In genomic region chr12:68627673-68628319, GRCh38 we compare ENCODE assay signal across 12 cellular contexts.
"Had no signal": no experiment of that assay in that cellular context is flagged by ENCODE, and none has a peak within 500 bp of the region (broad histone marks: within the 10 kb centered on the region; RNA-seq: fewer than 3 reads in every experiment).

No MANE protein-coding gene starts in this region.

- DNase-seq: activated naive CD4-positive, alpha-beta T cell; central memory CD4-positive, alpha-beta T cell; cortex of kidney; effector memory CD4-positive, alpha-beta T cell; mesendoderm; SK-N-SH; stimulated activated CD4-positive, alpha-beta T cell treated with anti-CD3 and anti-CD28 coated beads, Interleukin-4, amount 100 ng/mL, for 1 hour; stimulated activated CD8-positive, alpha-beta memory T cell treated with anti-CD3 and anti-CD28 coated beads, Interleukin-4, amount 100 ng/mL, for 48 hours; thyroid gland had no signal

- H3K9ac ChIP-seq: parathyroid adenoma, SK-N-SH had no signal

- H3K9me2 ChIP-seq: SK-N-SH had no signal

- H3K27me3 ChIP-seq: hepatocyte, thyroid gland had no signal

- H3K27ac ChIP-seq: hepatocyte, parathyroid adenoma, thyroid gland had no signal

- H3K4me3 Mint-ChIP-seq: T-helper 1 cell treated with Interleukin-12 subunit alpha and Interleukin-12 subunit beta and Interleukin-4 antibody, amounts not matched to agents 30 μg/mL and 1 μg/mL, for 36 hours had no signal

- H3K9me3 ChIP-seq: SK-N-SH, thyroid gland had no signal

- H3K36me3 ChIP-seq: thyroid gland had no signal

- H2AFZ ChIP-seq: hepatocyte, parathyroid adenoma had no signal

- H3K4me2 ChIP-seq: hepatocyte, SK-N-SH had no signal

- H3K4me3 ChIP-seq: hepatocyte, thyroid gland had no signal
